Comparison of ENCODE assay signal across 24 cellular contexts in the genomic region with DNA sequence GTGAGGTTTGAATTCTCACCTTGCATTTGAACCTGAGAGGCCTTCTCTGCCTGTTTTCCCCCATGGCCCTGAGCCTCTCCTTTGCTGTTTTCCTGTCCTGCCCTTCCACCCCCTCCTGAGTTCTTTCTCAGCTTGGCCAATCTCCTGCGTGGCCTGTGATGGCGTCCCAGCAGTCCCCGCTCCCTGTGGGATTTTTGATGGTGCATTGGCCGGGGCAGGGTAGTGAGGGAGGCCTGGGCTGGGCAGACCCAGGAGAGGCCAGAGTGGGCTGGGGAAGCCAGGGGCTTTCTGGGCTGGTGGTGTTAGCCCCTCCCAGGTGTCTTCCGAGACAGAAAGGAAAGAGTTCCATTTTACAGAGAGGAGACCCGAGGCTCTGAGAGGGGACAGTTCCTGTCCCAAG. TPM values are rescaled to one million over a fixed set of nuclear protein-coding genes. Genes with fewer than 3 reads are reported as not detected.
DNase-seq lines count a peak whose midpoint lies in the region; ATAC-seq and TF ChIP-seq lines count a peak whose summit lies in the region.
"Had no signal": no experiment of that assay in that cellular context is flagged by ENCODE, and none has a peak within 500 bp of the region (broad histone marks: within the 10 kb centered on the region; RNA-seq: fewer than 3 reads in every experiment).

No MANE protein-coding gene starts in this region.

- H3K27me3 ChIP-seq in mesendoderm (ENCODE audit: insufficient read depth, low read length, poor library complexity): no peaks in the 10 kb centered on the region
- H3K27me3 ChIP-seq in tibial nerve: no peaks in the 10 kb centered on the region
- H3K27me3 ChIP-seq: foreskin keratinocyte, hepatocyte, stomach had no signal

- TF ChIP-seq EP300 in tibial nerve (IDR thresholded peaks at IDR 0.05): no peak

- H3K9me3 Mint-ChIP-seq in activated T-cell treated with anti-CD3 and anti-CD28 coated beads, Interleukin-2, amount 50 U/mL, for 24 hours: no peaks in the 10 kb centered on the region
- peaks cover 4% of the 10 kb centered on the region for H3K9me3 Mint-ChIP-seq in activated T-cell treated with anti-CD3 and anti-CD28 coated beads, Interleukin-2, amount 50 U/mL, for 4 hours
- H3K9me3 Mint-ChIP-seq in activated naive CD8-positive, alpha-beta T cell treated with anti-CD3 and anti-CD28 coated beads, Interleukin-2, amount 10 ng/mL, durations not matched to agents 7 days and 5 days: no peaks in the 10 kb centered on the region
- H3K9me3 Mint-ChIP-seq: activated naive CD4-positive, alpha-beta T cell treated with anti-CD3 and anti-CD28 coated beads, Interleukin-2, amount 50 U/mL, for 24 hours; CD8-positive, alpha-beta memory T cell; effector memory CD8-positive, alpha-beta T cell; T-helper 1 cell treated with Interleukin-12 subunit alpha and Interleukin-12 subunit beta and Interleukin-4 antibody, amounts not matched to agents 30 μg/mL and 1 μg/mL, for 36 hours had no signal

- H3K9me3 ChIP-seq in tibial nerve: peaks cover 0 to 5% (median 0%) of the 10 kb centered on the region in 4 donors

- no peak overlapping the region for H2BK5ac ChIP-seq in mesendoderm (ENCODE audit: low read length)

- ATAC-seq in activated T-cell treated with anti-CD3 and anti-CD28 coated beads, Interleukin-2, amount 50 U/mL, for 4 hours: no peak
- ATAC-seq in activated naive CD8-positive, alpha-beta T cell treated with anti-CD3 and anti-CD28 coated beads, Interleukin-2, amount 10 ng/mL, durations not matched to agents 7 days and 5 days (ENCODE audit: low read depth): no peak
- ATAC-seq in HG03354 (IDR thresholded peaks at IDR 0.05; ENCODE audit: poor library complexity, severe bottlenecking, unreplicated experiment): no peak
- ATAC-seq: effector memory CD8-positive, alpha-beta T cell; foreskin keratinocyte had no signal

- peaks cover 16% of the 10 kb centered on the region for H3K4me1 ChIP-seq in mesendoderm (ENCODE audit: control insufficient read depth, low read depth, low read length)
- peaks cover 0 to 35% (median 8%) of the 10 kb centered on the region in 4 donors for H3K4me1 ChIP-seq in tibial nerve

- H3K27ac Mint-ChIP-seq in activated T-cell treated with anti-CD3 and anti-CD28 coated beads, Interleukin-2, amount 50 U/mL, for 24 hours: peak overlapping the region; percentile 18
- peak overlapping the region; percentile 53 for H3K27ac Mint-ChIP-seq in activated naive CD8-positive, alpha-beta T cell treated with anti-CD3 and anti-CD28 coated beads, Interleukin-2, amount 10 ng/mL, durations not matched to agents 7 days and 5 days
- H3K27ac Mint-ChIP-seq: activated naive CD4-positive, alpha-beta T cell treated with anti-CD3 and anti-CD28 coated beads, Interleukin-2, amount 50 U/mL, for 24 hours; CD8-positive, alpha-beta memory T cell; mesothelial cell of epicardium; nephron progenitor cell; progenitor cell of endocrine pancreas had no signal

- no CpG with 5 or more reads among the region's 6 CpGs for WGBS in mesendoderm (ENCODE audit: extremely low coverage, insufficient coverage, low lambda C conversion rate)
- 89 to 92% methylated on average over 6 of the region's 6 CpGs for WGBS in tibial nerve, 2 donors

- no peak overlapping the region for H3K4ac ChIP-seq in mesendoderm (ENCODE audit: low read depth, low read length)

- peaks cover 24% of the 10 kb centered on the region for H3K4me1 Mint-ChIP-seq in activated T-cell treated with anti-CD3 and anti-CD28 coated beads, Interleukin-2, amount 50 U/mL, for 24 hours (ENCODE audit: low read depth)
- H3K4me1 Mint-ChIP-seq in activated T-cell treated with anti-CD3 and anti-CD28 coated beads, Interleukin-2, amount 50 U/mL, for 4 hours (ENCODE audit: low read depth): peaks cover 26% of the 10 kb centered on the region
- peaks cover 22% of the 10 kb centered on the region for H3K4me1 Mint-ChIP-seq in activated naive CD8-positive, alpha-beta T cell treated with anti-CD3 and anti-CD28 coated beads, Interleukin-2, amount 10 ng/mL, durations not matched to agents 7 days and 5 days

- H3K56ac ChIP-seq in mesendoderm (ENCODE audit: low read length): peak overlapping the region; percentile 10

- H3K79me1 ChIP-seq in mesendoderm (ENCODE audit: low read length): peaks cover 16% of the 10 kb centered on the region

- no peak overlapping the region for H2BK120ac ChIP-seq in mesendoderm (ENCODE audit: low read depth, low read length)

- H4K8ac ChIP-seq in mesendoderm (ENCODE audit: low read depth, low read length): no peak overlapping the region

- no peak overlapping the region for H2AK5ac ChIP-seq in mesendoderm (ENCODE audit: low read length)

- POLR2A ChIA-PET in activated naive CD8-positive, alpha-beta T cell treated with anti-CD3 and anti-CD28 coated beads, Interleukin-2, amount 10 ng/mL, durations not matched to agents 7 days and 5 days (lab: Charles Lee): interaction anchor here (0.7 kb wide), 1 partner anchor 133 kb away, joined by 3 read pairs; no protein-coding TSS in a partner anchor

- H3K27ac ChIP-seq in mesendoderm (ENCODE audit: low read depth, low read length) (no peak overlapping the region), tibial nerve (peak overlapping the region in 3 of 4 donors; percentile 12 to 53 (median 49))
- H3K27ac ChIP-seq: foreskin keratinocyte, hepatocyte had no signal

- TF ChIP-seq POLR2A in tibial nerve (IDR thresholded peaks at IDR 0.05): no peak

- H3K4me3 ChIP-seq in mesendoderm (ENCODE audit: low read length) (no peak overlapping the region), tibial nerve (no peak overlapping the region)
- H3K4me3 ChIP-seq: hepatocyte, stomach had no signal

- H3K4me3 Mint-ChIP-seq in activated T-cell treated with anti-CD3 and anti-CD28 coated beads, Interleukin-2, amount 50 U/mL, for 24 hours: no peak overlapping the region
- no peak overlapping the region for H3K4me3 Mint-ChIP-seq in activated T-cell treated with anti-CD3 and anti-CD28 coated beads, Interleukin-2, amount 50 U/mL, for 4 hours
- H3K4me3 Mint-ChIP-seq in activated naive CD8-positive, alpha-beta T cell treated with anti-CD3 and anti-CD28 coated beads, Interleukin-2, amount 10 ng/mL, durations not matched to agents 7 days and 5 days: no peak overlapping the region
- H3K4me3 Mint-ChIP-seq: activated naive CD4-positive, alpha-beta T cell treated with anti-CD3 and anti-CD28 coated beads, Interleukin-2, amount 50 U/mL, for 24 hours; CD8-positive, alpha-beta memory T cell; effector memory CD8-positive, alpha-beta T cell; mesothelial cell of epicardium; nephron progenitor cell; T-helper 1 cell treated with Interleukin-12 subunit alpha and Interleukin-12 subunit beta and Interleukin-4 antibody, amounts not matched to agents 30 μg/mL and 1 μg/mL, for 36 hours had no signal

- H3K36me3 ChIP-seq in mesendoderm (ENCODE audit: control insufficient read depth, insufficient read depth, low read length): no peaks in the 10 kb centered on the region
- H3K36me3 ChIP-seq in tibial nerve: peaks cover 2 to 48% (median 3%) of the 10 kb centered on the region in 3 donors

- no peak overlapping the region for H3K9ac ChIP-seq in mesendoderm (ENCODE audit: low read length)

- peaks cover 28% of the 10 kb centered on the region for H3K36me3 Mint-ChIP-seq in activated T-cell treated with anti-CD3 and anti-CD28 coated beads, Interleukin-2, amount 50 U/mL, for 24 hours (ENCODE audit: low read depth)
- H3K36me3 Mint-ChIP-seq in activated T-cell treated with anti-CD3 and anti-CD28 coated beads, Interleukin-2, amount 50 U/mL, for 4 hours (ENCODE audit: insufficient read depth): peaks cover 10% of the 10 kb centered on the region
- peaks cover 21% of the 10 kb centered on the region for H3K36me3 Mint-ChIP-seq in activated naive CD8-positive, alpha-beta T cell treated with anti-CD3 and anti-CD28 coated beads, Interleukin-2, amount 10 ng/mL, durations not matched to agents 7 days and 5 days

- H2BK15ac ChIP-seq in mesendoderm (replicated peaks; ENCODE audit: low read depth): no peak overlapping the region

- H3K23ac ChIP-seq in mesendoderm (ENCODE audit: low read length): no peak overlapping the region

- TF ChIP-seq CTCF in tibial nerve (IDR thresholded peaks at IDR 0.05): no peak

- no peaks in the 10 kb centered on the region for H3K27me3 Mint-ChIP-seq in activated T-cell treated with anti-CD3 and anti-CD28 coated beads, Interleukin-2, amount 50 U/mL, for 24 hours
- no peaks in the 10 kb centered on the region for H3K27me3 Mint-ChIP-seq in activated T-cell treated with anti-CD3 and anti-CD28 coated beads, Interleukin-2, amount 50 U/mL, for 4 hours (ENCODE audit: low read depth)
- no peaks in the 10 kb centered on the region for H3K27me3 Mint-ChIP-seq in activated naive CD8-positive, alpha-beta T cell treated with anti-CD3 and anti-CD28 coated beads, Interleukin-2, amount 10 ng/mL, durations not matched to agents 7 days and 5 days
- H3K27me3 Mint-ChIP-seq: activated naive CD4-positive, alpha-beta T cell treated with anti-CD3 and anti-CD28 coated beads, Interleukin-2, amount 50 U/mL, for 24 hours; effector memory CD8-positive, alpha-beta T cell had no signal

- H3K18ac ChIP-seq in mesendoderm (ENCODE audit: low read length): no peak overlapping the region

- no peak overlapping the region for H4K5ac ChIP-seq in mesendoderm (ENCODE audit: low read length)

- peaks cover 17% of the 10 kb centered on the region for H3K79me2 ChIP-seq in mesendoderm (ENCODE audit: control insufficient read depth, insufficient read depth, low read length)

- no peak for DNase-seq in activated T-cell treated with anti-CD3 and anti-CD28 coated beads, Interleukin-2, amount 50 U/mL, for 24 hours
- no peak for DNase-seq in activated T-cell treated with anti-CD3 and anti-CD28 coated beads, Interleukin-2, amount 50 U/mL, for 4 hours
- no peak for DNase-seq in activated naive CD8-positive, alpha-beta T cell treated with anti-CD3 and anti-CD28 coated beads, Interleukin-2, amount 10 ng/mL, durations not matched to agents 7 days and 5 days
- DNase-seq in mesendoderm: no peak
- no peak for DNase-seq in tibial nerve (ENCODE audit: low spot score in 2 of 2)
- no peak for DNase-seq in SIG-M5 treated with dmso at 0.1 percent for 504 hours (lab: John Stamatoyannopoulos, UW; ENCODE audit: unreplicated experiment)
- no peak for DNase-seq in midbrain (lab: John Stamatoyannopoulos, UW)
- DNase-seq: 8988T; activated CD8-positive, alpha-beta memory T cell treated with anti-CD3 and anti-CD28 coated beads for 24 hours; activated T-cell treated with anti-CD3 and anti-CD28 coated beads, Interleukin-2, amount 50 U/mL, for 1 hour; CD8-positive, alpha-beta memory T cell; effector memory CD8-positive, alpha-beta T cell; foreskin keratinocyte; NCI-H1092; NCI-H187 treated with DMSO at 0.1 percent for 48 hours; NCI-H526; nephron progenitor cell; stomach had no signal

- no peak overlapping the region for H3K4me2 ChIP-seq in mesendoderm (ENCODE audit: low read length)
- H3K4me2 ChIP-seq: hepatocyte had no signal

RNA-seq across cellular contexts. Expression of gene CEBPB, which starts 6.3 kb away (rescaled TPM):
- 10 to 100 TPM; 32.8 to 36.6 (median 35.2) TPM for total RNA-seq in activated T-cell treated with anti-CD3 and anti-CD28 coated beads, Interleukin-2, amount 50 U/mL, for 4 hours
- total RNA-seq in activated naive CD8-positive, alpha-beta T cell treated with anti-CD3 and anti-CD28 coated beads, Interleukin-2, amount 10 ng/mL, durations not matched to agents 7 days and 5 days: 10 to 100 TPM; 38.3 to 38.7 TPM
- 22.5 TPM for polyA plus RNA-seq in mesendoderm (2013, experiment 1 of 2)
- 22.8 TPM for polyA plus RNA-seq in mesendoderm (2013, experiment 2 of 2)
- total RNA-seq in tibial nerve: 100 to 1,000 TPM; 202 to 524 (median 275) TPM

RNA-seq across cellular contexts. Expression of gene PEDS1, which starts 43.4 kb away (rescaled TPM):
- 10 to 100 TPM; 21.6 to 22.5 (median 21.9) TPM for total RNA-seq in activated T-cell treated with anti-CD3 and anti-CD28 coated beads, Interleukin-2, amount 50 U/mL, for 4 hours
- 10 to 100 TPM; 22.1 to 24.5 TPM for total RNA-seq in activated naive CD8-positive, alpha-beta T cell treated with anti-CD3 and anti-CD28 coated beads, Interleukin-2, amount 10 ng/mL, durations not matched to agents 7 days and 5 days
- 59.8 TPM for polyA plus RNA-seq in mesendoderm (2013, experiment 1 of 2)
- polyA plus RNA-seq in mesendoderm (2013, experiment 2 of 2): 57.8 TPM
- total RNA-seq in tibial nerve: 10 to 100 TPM; 26.4 to 36.7 (median 35.5) TPM

Comparison
In these comparisons a context has a peak if more than half of its experiments do, and no peak if none do; other contexts are left out.
1. RNA of gene CEBPB, which starts 6.3 kb away (total RNA-seq): 202 to 524 TPM in tibial nerve; 38.3 to 38.7 TPM in activated naive CD8-positive, alpha-beta T cell treated with anti-CD3 and anti-CD28 coated beads, Interleukin-2, amount 10 ng/mL, durations not matched to agents 7 days and 5 days and 32.8 to 36.6 TPM in activated T-cell treated with anti-CD3 and anti-CD28 coated beads, Interleukin-2, amount 50 U/mL, for 4 hours; every median in the first group is over 4 times any median in the second.